Comparison of ENCODE assay signal across 35 cellular contexts in the genomic region with DNA sequence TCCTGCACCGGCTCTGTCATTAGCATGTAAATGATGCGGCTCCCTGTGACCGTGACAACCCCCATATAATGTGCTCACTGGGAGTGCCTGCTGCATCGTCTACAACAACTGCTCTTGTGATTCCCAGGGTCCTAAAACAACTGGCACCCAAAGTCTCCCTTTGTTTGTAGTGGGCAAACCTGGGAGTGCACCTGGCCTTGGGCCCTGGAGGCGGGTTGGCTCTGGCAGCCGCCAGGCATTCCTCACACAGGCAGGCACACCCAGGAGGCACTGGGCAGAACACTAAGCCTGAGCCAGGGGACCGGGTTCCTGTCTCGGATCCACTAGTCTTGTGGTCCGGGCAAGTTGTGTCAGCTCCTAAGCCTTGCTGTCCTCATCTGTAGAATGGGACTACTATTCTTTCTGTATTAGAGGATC.
"Had no signal": no experiment of that assay in that cellular context is flagged by ENCODE, and none has a peak within 500 bp of the region (broad histone marks: within the 10 kb centered on the region; RNA-seq: fewer than 3 reads in every experiment).

No MANE protein-coding gene starts in this region.

- H3K36me3 Mint-ChIP-seq: activated naive CD8-positive, alpha-beta T cell treated with anti-CD3 and anti-CD28 coated beads for 36 hours; natural killer cell; neural progenitor cell; stimulated activated memory B cell treated with anti-CD40 and anti-IgM and Interleukin-4, amounts not matched to agents 10 μg/mL and 1 μg/mL and 100 μg/mL, for 72 hours had no signal

- H3K4me1 ChIP-seq: adrenal gland, body of pancreas, colonic mucosa, heart left ventricle, left lung, lower lobe of right lung, parathyroid adenoma, psoas muscle, sigmoid colon, thyroid gland, upper lobe of right lung had no signal

- H3K27me3 ChIP-seq: body of pancreas, colonic mucosa, neural progenitor cell, thyroid gland had no signal

- H3K27ac ChIP-seq: adrenal gland, body of pancreas, colonic mucosa, heart left ventricle, left lung, lower lobe of right lung, neural progenitor cell, parathyroid adenoma, psoas muscle, sigmoid colon, thyroid gland, upper lobe of right lung had no signal

- H3K4me3 ChIP-seq: adrenal gland, body of pancreas, colonic mucosa, heart left ventricle, left lung, lower lobe of right lung, neural progenitor cell, psoas muscle, sigmoid colon, thyroid gland, upper lobe of right lung had no signal

- ATAC-seq: activated CD4-positive, alpha-beta T cell treated with anti-CD3 and anti-CD28 coated beads for 36 hours; body of pancreas; esophagus mucosa; heart left ventricle; left lung; lower lobe of right lung; natural killer cell; psoas muscle; stimulated activated memory B cell treated with anti-CD40 and anti-IgM and Interleukin-4, amounts not matched to agents 10 μg/mL and 1 μg/mL and 100 μg/mL, for 72 hours; stimulated activated naive CD8-positive, alpha-beta T cell treated with anti-CD3 and anti-CD28 coated beads, Interleukin-15, amount 100 ng/mL, for 72 hours; T-helper 17 cell; upper lobe of right lung had no signal

- H3K36me3 ChIP-seq: adrenal gland, colonic mucosa, heart left ventricle, left lung, lower lobe of right lung, neural progenitor cell, sigmoid colon, thyroid gland, upper lobe of right lung had no signal

- H3K4me3 Mint-ChIP-seq: activated CD4-positive, alpha-beta T cell treated with anti-CD3 and anti-CD28 coated beads for 36 hours; activated naive CD4-positive, alpha-beta T cell treated with anti-CD3 and anti-CD28 coated beads for 36 hours; activated naive CD8-positive, alpha-beta T cell treated with anti-CD3 and anti-CD28 coated beads for 36 hours; activated T-helper 1 cell treated with anti-CD3 and anti-CD28 coated beads, Interleukin-12 subunit alpha, Interleukin-12 subunit beta, Interleukin-2, Interleukin-4 antibody, amounts not matched to agents 30 ng/mL and 10 ng/mL and 1 ng/mL, durations not matched to agents 14 hours and 24 hours and 36 hours; natural killer cell; neural progenitor cell; stimulated activated memory B cell treated with anti-CD40 and anti-IgM and Interleukin-4, amounts not matched to agents 10 μg/mL and 1 μg/mL and 100 μg/mL, for 72 hours; stimulated activated naive CD8-positive, alpha-beta T cell treated with anti-CD3 and anti-CD28 coated beads, Interleukin-15, amount 100 ng/mL, for 72 hours; T-helper 17 cell had no signal

- H3K4me1 Mint-ChIP-seq: activated CD4-positive, alpha-beta T cell treated with anti-CD3 and anti-CD28 coated beads for 36 hours; activated naive CD8-positive, alpha-beta T cell treated with anti-CD3 and anti-CD28 coated beads for 36 hours; natural killer cell; stimulated activated naive CD8-positive, alpha-beta T cell treated with anti-CD3 and anti-CD28 coated beads, Interleukin-15, amount 100 ng/mL, for 72 hours; T-helper 17 cell had no signal

- H3K9me3 ChIP-seq: adrenal gland, body of pancreas, colonic mucosa, heart left ventricle, left lung, lower lobe of right lung, psoas muscle, sigmoid colon, thyroid gland, upper lobe of right lung had no signal

- H3K9ac ChIP-seq: neural progenitor cell, parathyroid adenoma had no signal

- H3K4me2 ChIP-seq: neural progenitor cell had no signal

- H3K9me3 Mint-ChIP-seq: activated naive CD4-positive, alpha-beta T cell treated with anti-CD3 and anti-CD28 coated beads for 36 hours; activated naive CD8-positive, alpha-beta T cell treated with anti-CD3 and anti-CD28 coated beads for 36 hours; activated T-helper 1 cell treated with anti-CD3 and anti-CD28 coated beads, Interleukin-12 subunit alpha, Interleukin-12 subunit beta, Interleukin-2, Interleukin-4 antibody, amounts not matched to agents 30 ng/mL and 10 ng/mL and 1 ng/mL, durations not matched to agents 14 hours and 24 hours and 36 hours; natural killer cell; stimulated activated naive CD8-positive, alpha-beta T cell treated with anti-CD3 and anti-CD28 coated beads, Interleukin-15, amount 100 ng/mL, for 72 hours had no signal

- H3K27ac Mint-ChIP-seq: activated CD4-positive, alpha-beta T cell treated with anti-CD3 and anti-CD28 coated beads for 36 hours; activated naive CD4-positive, alpha-beta T cell treated with anti-CD3 and anti-CD28 coated beads for 36 hours; activated naive CD8-positive, alpha-beta T cell treated with anti-CD3 and anti-CD28 coated beads for 36 hours; activated T-helper 1 cell treated with anti-CD3 and anti-CD28 coated beads, Interleukin-12 subunit alpha, Interleukin-12 subunit beta, Interleukin-2, Interleukin-4 antibody, amounts not matched to agents 30 ng/mL and 10 ng/mL and 1 ng/mL, durations not matched to agents 14 hours and 24 hours and 36 hours; natural killer cell; neural progenitor cell; stimulated activated memory B cell treated with anti-CD40 and anti-IgM and Interleukin-4, amounts not matched to agents 10 μg/mL and 1 μg/mL and 100 μg/mL, for 72 hours; stimulated activated naive CD8-positive, alpha-beta T cell treated with anti-CD3 and anti-CD28 coated beads, Interleukin-15, amount 100 ng/mL, for 72 hours; T-helper 17 cell had no signal

- DNase-seq: activated CD4-positive, alpha-beta T cell treated with anti-CD3 and anti-CD28 coated beads for 36 hours; activated CD4-positive, alpha-beta T cell treated with anti-CD3 and anti-CD28 coated beads, Interleukin-2, amount 50 U/mL, for 4 hours; activated CD4-positive, CD25-positive, alpha-beta regulatory T cell; activated effector memory CD4-positive, alpha-beta T cell treated with anti-CD3 and anti-CD28 coated beads, Interleukin-2, amount 50 U/mL, for 16 hours; activated naive CD4-positive, alpha-beta T cell treated with anti-CD3 and anti-CD28 coated beads for 36 hours; activated naive CD8-positive, alpha-beta T cell treated with anti-CD3 and anti-CD28 coated beads for 36 hours; activated T-cell treated with anti-CD3 and anti-CD28 coated beads, Interleukin-2, amount 50 U/mL, for 1 hour; adrenal gland; aorta; body of pancreas; colonic mucosa; foreskin fibroblast; heart left ventricle; hypothalamus; kidney glomerular epithelial cell; left lung; lower lobe of right lung; mesenchymal stem cell; natural killer cell; occipital lobe; psoas muscle; sigmoid colon; small intestine; stimulated activated CD4-positive, alpha-beta T cell treated with anti-CD3 and anti-CD28 coated beads, Interleukin-4, amount 100 ng/mL, for 24 hours; stimulated activated CD8-positive, alpha-beta memory T cell treated with anti-CD3 and anti-CD28 coated beads, Interleukin-4, amount 100 ng/mL, for 48 hours; stimulated activated naive CD8-positive, alpha-beta T cell treated with anti-CD3 and anti-CD28 coated beads, Interleukin-15, amount 100 ng/mL, for 72 hours; substantia nigra; T-helper 17 cell; thyroid gland; upper lobe of right lung had no signal
